In genomic region chr16:56300901-56301351, GRCh38 we compare ENCODE assay signal across 20 cellular contexts.
A peak's percentile ranks its signal among the peaks of the same experiment; 100 is the strongest.
DNase-seq lines count a peak whose midpoint lies in the region; FAIRE-seq and TF ChIP-seq lines count a peak whose summit lies in the region.
"Had no signal": no experiment of that assay in that cellular context is flagged by ENCODE, and none has a peak within 500 bp of the region (broad histone marks: within the 10 kb centered on the region; RNA-seq: fewer than 3 reads in every experiment).

No MANE protein-coding gene starts in this region.

- TF ChIP-seq CTCF in brain (conservative IDR thresholded peaks at IDR 0.05) (no peak), nephron (IDR thresholded peaks at IDR 0.05; ENCODE audit: unreplicated experiment in 3 of 3) (no peak), D721Med (IDR thresholded peaks at IDR 0.05; ENCODE audit: insufficient read depth, missing control alignments) (no peak), testis (IDR thresholded peaks at IDR 0.05) (no peak)

- peaks cover 15% of the 10 kb centered on the region for H3K4me1 ChIP-seq in testis
- H3K4me1 ChIP-seq: adrenal gland had no signal

- WGBS in testis, 2 donors: 62 to 82% methylated on average over 7 of the region's 7 CpGs

- no peaks in the 10 kb centered on the region for H3K9me3 ChIP-seq in testis
- H3K9me3 ChIP-seq: adrenal gland, gastroesophageal sphincter, left ventricle myocardium inferior had no signal

- peak; percentile 20 for DNase-seq in H4 (ENCODE audit: low spot score)
- no peak for DNase-seq in D721Med (ENCODE audit: insufficient read length, low spot score)
- no peak for DNase-seq in NCI-H1436 treated with DMSO at 0.1 percent for 48 hours (lab: John Stamatoyannopoulos, UW)
- DNase-seq in testis: no peak
- DNase-seq in activated CD4-positive, alpha-beta memory T cell treated with anti-CD3 and anti-CD28 coated beads for 36 hours: no peak
- DNase-seq: activated CD4-positive, alpha-beta T cell treated with anti-CD3 and anti-CD28 coated beads for 1 hour; activated effector memory CD4-positive, alpha-beta T cell treated with anti-CD3 and anti-CD28 coated beads, Interleukin-2, amount 50 U/mL, for 16 hours; adrenal gland; Calu3; GDM1; left ventricle myocardium inferior; NCI-H1436; NCI-H2227 treated with DMSO at 0.1 percent for 48 hours; stimulated activated CD4-positive, alpha-beta T cell treated with anti-CD3 and anti-CD28 coated beads, Interleukin-2, amount 100 ng/mL, for 24 hours had no signal

- TF ChIP-seq POLR2A in testis (IDR thresholded peaks at IDR 0.05): no peak

- no peak overlapping the region for H3K4me3 Mint-ChIP-seq in brain
- no peak overlapping the region for H3K4me3 Mint-ChIP-seq in nephron
- no peak overlapping the region for H3K4me3 Mint-ChIP-seq in activated CD4-positive, alpha-beta memory T cell treated with anti-CD3 and anti-CD28 coated beads for 36 hours

- CTCF ChIA-PET in activated CD4-positive, alpha-beta memory T cell treated with anti-CD3 and anti-CD28 coated beads for 36 hours (lab: Charles Lee): interaction anchor here (1.0 kb wide), 1 partner anchor 17 kb away, joined by 3 read pairs; no protein-coding TSS in a partner anchor

- H3K27ac Mint-ChIP-seq in brain (peak overlapping the region; percentile 13 to 90 (median 66)), nephron (peak overlapping the region; percentile 9 to 59 (median 27))
- H3K27ac Mint-ChIP-seq in activated CD4-positive, alpha-beta memory T cell treated with anti-CD3 and anti-CD28 coated beads for 36 hours: no peak overlapping the region

- H3K27ac ChIP-seq in temporal lobe (ENCODE audit: low read depth, low read length) (peak overlapping the region; percentile 99), testis (no peak overlapping the region)
- H3K27ac ChIP-seq: adrenal gland, gastroesophageal sphincter, left ventricle myocardium inferior had no signal

- FAIRE-seq in D721Med (lab: Jason Lieb, UNC): no peak
- FAIRE-seq: colon, GM12891 had no signal

- H3K36me3 Mint-ChIP-seq in brain: peaks cover 18% of the 10 kb centered on the region
- H3K36me3 Mint-ChIP-seq in nephron (ENCODE audit: low read depth): no peaks in the 10 kb centered on the region
- H3K36me3 Mint-ChIP-seq in activated CD4-positive, alpha-beta memory T cell treated with anti-CD3 and anti-CD28 coated beads for 36 hours: no peaks in the 10 kb centered on the region

- H3K9me3 Mint-ChIP-seq in brain (peaks cover 0 to 2% (median 0%) of the 10 kb centered on the region in 5 experiments), nephron (no peaks in the 10 kb centered on the region)
- no peaks in the 10 kb centered on the region for H3K9me3 Mint-ChIP-seq in activated CD4-positive, alpha-beta memory T cell treated with anti-CD3 and anti-CD28 coated beads for 36 hours

- no peaks in the 10 kb centered on the region for H3K36me3 ChIP-seq in testis (ENCODE audit: low read depth, missing control alignments)
- H3K36me3 ChIP-seq: adrenal gland, gastroesophageal sphincter, left ventricle myocardium inferior had no signal

- H3K4me3 ChIP-seq in testis: no peak overlapping the region
- H3K4me3 ChIP-seq: adrenal gland, gastroesophageal sphincter, left ventricle myocardium inferior had no signal

- intact Hi-C loops in testis (cut with DNase I; ENCODE audit: low total_unique reads): no loop called here
- intact Hi-C loops in activated CD4-positive, alpha-beta memory T cell treated with anti-CD3 and anti-CD28 coated beads for 36 hours (cut with micrococcal nuclease): no loop called here

- H3K4me1 Mint-ChIP-seq in brain: peaks cover 92% of the 10 kb centered on the region
- peaks cover 43% of the 10 kb centered on the region for H3K4me1 Mint-ChIP-seq in nephron
- peaks cover 7% of the 10 kb centered on the region for H3K4me1 Mint-ChIP-seq in activated CD4-positive, alpha-beta memory T cell treated with anti-CD3 and anti-CD28 coated beads for 36 hours (ENCODE audit: low read depth)

- no peaks in the 10 kb centered on the region for H3K27me3 Mint-ChIP-seq in brain
- peaks cover 9% of the 10 kb centered on the region for H3K27me3 Mint-ChIP-seq in nephron (ENCODE audit: low read depth)
- no peaks in the 10 kb centered on the region for H3K27me3 Mint-ChIP-seq in activated CD4-positive, alpha-beta memory T cell treated with anti-CD3 and anti-CD28 coated beads for 36 hours

- POLR2A ChIA-PET in activated CD4-positive, alpha-beta memory T cell treated with anti-CD3 and anti-CD28 coated beads for 36 hours (lab: Charles Lee): no interaction called here

- no peaks in the 10 kb centered on the region for H3K27me3 ChIP-seq in testis
- H3K27me3 ChIP-seq: adrenal gland, gastroesophageal sphincter had no signal
